In the genomic region with DNA sequence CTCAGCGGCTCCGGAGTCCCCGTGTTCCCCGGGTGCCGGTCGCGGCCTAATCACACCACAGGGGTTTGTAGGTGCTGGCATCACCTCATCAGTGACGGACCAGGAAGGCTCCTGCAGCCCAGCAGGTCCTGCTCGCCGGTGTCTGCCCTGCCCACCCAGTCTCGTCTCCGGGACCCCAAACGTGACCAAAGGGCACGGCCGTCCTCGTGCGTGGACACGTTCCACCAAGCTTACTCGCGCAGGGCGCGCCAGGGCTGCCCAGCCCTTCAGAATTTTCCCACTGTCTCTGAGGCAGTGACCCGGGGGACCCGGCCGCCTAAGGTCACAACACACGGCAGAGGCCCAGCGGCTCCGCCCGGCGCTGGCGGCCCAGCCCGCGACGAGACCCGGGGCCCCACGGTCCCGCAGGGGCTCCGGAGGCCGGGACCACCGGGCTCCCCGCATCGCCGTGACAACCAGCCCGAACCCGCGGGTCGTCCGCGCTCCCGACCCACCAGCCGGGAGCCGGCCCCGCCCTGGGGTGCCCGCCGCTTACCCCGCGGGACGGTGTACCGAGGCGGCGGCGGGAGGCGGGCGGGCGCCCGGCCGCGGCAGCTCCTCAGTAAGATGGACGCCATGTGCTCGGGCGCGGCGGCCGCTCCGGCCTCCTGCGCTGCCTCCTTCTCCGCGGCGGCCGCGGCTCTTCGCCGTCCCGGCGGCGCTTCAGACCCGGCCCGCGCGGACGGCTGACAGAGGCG, we compare ENCODE assay signal across 8 cellular contexts. TPM values are rescaled to one million over a fixed set of nuclear protein-coding genes. Genes with fewer than 3 reads are reported as not detected.
DNase-seq lines count a peak whose midpoint lies in the region; ATAC-seq and TF ChIP-seq lines count a peak whose summit lies in the region.

No MANE protein-coding gene starts in this region.

- DNase-seq in Calu3 (no peak), iPS DF 6.9 (ENCODE audit: low read depth, low spot score) (no peak), smooth muscle cell (lab: John Stamatoyannopoulos, UW; ENCODE audit: unreplicated experiment) (no peak), NCI-H526 (lab: John Stamatoyannopoulos, UW) (no peak), NCI-H2029 treated with DMSO at 0.1 percent for 48 hours (lab: John Stamatoyannopoulos, UW) (no peak)
- peak; percentile 39 for DNase-seq in activated naive CD8-positive, alpha-beta T cell treated with anti-CD3 and anti-CD28 coated beads for 36 hours

- H3K4me2 ChIP-seq in smooth muscle cell, result peak overlapping the region; percentile 91

- H2AFZ ChIP-seq in smooth muscle cell (ENCODE audit: low read depth), result peak overlapping the region; percentile 97

- CTCF ChIA-PET in Calu3 (lab: Charles Lee), result interaction anchor here (1.3 kb wide), 1 partner anchor 15 kb away, joined by 4 read pairs; the partner anchor contains the start of gene NSD2

- H3K27me3 ChIP-seq in iPS DF 6.9 (ENCODE audit: control insufficient read depth, insufficient read depth, low read length) (peaks cover 34% of the 10 kb centered on the region), smooth muscle cell (ENCODE audit: low read depth) (no peaks in the 10 kb centered on the region)

- H3K36me3 Mint-ChIP-seq in Calu3 (ENCODE audit: insufficient read depth, unreplicated experiment) (peaks cover 43% of the 10 kb centered on the region), IgD-negative memory B cell (no peaks in the 10 kb centered on the region)
- peaks cover 17% of the 10 kb centered on the region for H3K36me3 Mint-ChIP-seq in activated naive CD8-positive, alpha-beta T cell treated with anti-CD3 and anti-CD28 coated beads for 36 hours

- H3K4me1 Mint-ChIP-seq in Calu3 (ENCODE audit: low read depth, unreplicated experiment), result peaks cover 20% of the 10 kb centered on the region
- peaks cover 10 to 21% (median 19%) of the 10 kb centered on the region in 3 donors for H3K4me1 Mint-ChIP-seq in IgD-negative memory B cell
- peaks cover 36% of the 10 kb centered on the region for H3K4me1 Mint-ChIP-seq in activated naive CD8-positive, alpha-beta T cell treated with anti-CD3 and anti-CD28 coated beads for 36 hours

- peaks cover 28% of the 10 kb centered on the region for H4K20me1 ChIP-seq in smooth muscle cell (ENCODE audit: low read depth)

- peaks cover 44% of the 10 kb centered on the region for H3K79me2 ChIP-seq in smooth muscle cell (ENCODE audit: low read depth)

- intact Hi-C loops in Calu3 (cut with micrococcal nuclease; ENCODE audit: unreplicated experiment), result no loop called here

- no CpG with 5 or more reads among the region's 92 CpGs for WGBS in iPS DF 6.9 (ENCODE audit: insufficient coverage, insufficient read length)
- WGBS in smooth muscle cell (ENCODE audit: low lambda C conversion rate), result 2% methylated on average over 67 of the region's 92 CpGs

- H3K4me3 Mint-ChIP-seq in Calu3 (ENCODE audit: low read depth, unreplicated experiment), result peak overlapping the region; percentile 72
- peak overlapping the region; percentile 80 to 92 (median 86) for H3K4me3 Mint-ChIP-seq in IgD-negative memory B cell
- H3K4me3 Mint-ChIP-seq in activated naive CD8-positive, alpha-beta T cell treated with anti-CD3 and anti-CD28 coated beads for 36 hours, result peak overlapping the region; percentile 90

- no peak overlapping the region for H3K27ac ChIP-seq in iPS DF 6.9 (ENCODE audit: low read length)
- H3K27ac ChIP-seq in smooth muscle cell (ENCODE audit: low read depth), result peak overlapping the region; percentile 15

- H3K9me3 Mint-ChIP-seq in Calu3 (ENCODE audit: low read depth, unreplicated experiment) (no peaks in the 10 kb centered on the region), IgD-negative memory B cell (no peaks in the 10 kb centered on the region)
- H3K9me3 Mint-ChIP-seq in activated naive CD8-positive, alpha-beta T cell treated with anti-CD3 and anti-CD28 coated beads for 36 hours, result no peaks in the 10 kb centered on the region

- H3K27ac Mint-ChIP-seq in Calu3 (ENCODE audit: unreplicated experiment) (no peak overlapping the region), IgD-negative memory B cell (peak overlapping the region; percentile 45 to 92 (median 80))
- H3K27ac Mint-ChIP-seq in activated naive CD8-positive, alpha-beta T cell treated with anti-CD3 and anti-CD28 coated beads for 36 hours, result peak overlapping the region; percentile 56

- BruUV-seq in Calu3 (replicated peaks; lab: Mats Ljungman, UMichigan), result no TSS peak

- H3K4me1 ChIP-seq in iPS DF 6.9 (ENCODE audit: control insufficient read depth, insufficient read depth, low read length), result 0 out of 2 replicates have a peak, but pooled peaks cover 2% of the 10 kb centered on the region
- peaks cover 8% of the 10 kb centered on the region for H3K4me1 ChIP-seq in smooth muscle cell (ENCODE audit: low read depth)

- H3K36me3 ChIP-seq in iPS DF 6.9 (ENCODE audit: control insufficient read depth, insufficient read depth, low read length) (no peaks in the 10 kb centered on the region), smooth muscle cell (ENCODE audit: low read depth) (no peaks in the 10 kb centered on the region)

- H3F3A ChIP-seq in smooth muscle cell (ENCODE audit: low read depth), result no peaks in the 10 kb centered on the region

- ATAC-seq in GM21447 (IDR thresholded peaks at IDR 0.05; ENCODE audit: unreplicated experiment), result peak; percentile 21

- TF ChIP-seq CTCF in Calu3 (IDR thresholded peaks at IDR 0.05; ENCODE audit: unreplicated experiment), result no peak
- no peak for TF ChIP-seq CTCF in smooth muscle cell (IDR thresholded peaks at IDR 0.05; ENCODE audit: borderline replicate concordance, insufficient read depth, poor library complexity, severe bottlenecking)

- H3K9ac ChIP-seq in smooth muscle cell (ENCODE audit: low read depth), result peak overlapping the region; percentile 43

- no peaks in the 10 kb centered on the region for H3K9me3 ChIP-seq in iPS DF 6.9 (ENCODE audit: control insufficient read depth, insufficient read depth, low read length)
- no peaks in the 10 kb centered on the region for H3K9me3 ChIP-seq in smooth muscle cell (replicated peaks; ENCODE audit: low read depth)

- peak overlapping the region; percentile 78 for H3K4me3 ChIP-seq in iPS DF 6.9 (ENCODE audit: low read length)
- H3K4me3 ChIP-seq in smooth muscle cell, result peak overlapping the region; percentile 84

- H3K27me3 Mint-ChIP-seq in Calu3 (ENCODE audit: unreplicated experiment), result peaks cover 13% of the 10 kb centered on the region
- no peaks in the 10 kb centered on the region for H3K27me3 Mint-ChIP-seq in IgD-negative memory B cell
- no peaks in the 10 kb centered on the region for H3K27me3 Mint-ChIP-seq in activated naive CD8-positive, alpha-beta T cell treated with anti-CD3 and anti-CD28 coated beads for 36 hours

RNA-seq across cellular contexts. Expression of gene LETM1, which starts 0.5 kb away (rescaled TPM):
- total RNA-seq in Calu3 (2022) (47.2 and 56.7 TPM in 2 replicates), smooth muscle cell (17.1 and 17.4 TPM in 2 replicates)
- polyA plus RNA-seq in IgD-negative memory B cell (12.0 TPM), smooth muscle cell (15.3 and 16.2 TPM in 2 replicates)
- total RNA-seq in activated naive CD8-positive, alpha-beta T cell treated with anti-CD3 and anti-CD28 coated beads for 36 hours, result 10 to 100 TPM; 76.6 to 77.3 TPM

RNA-seq across cellular contexts. Expression of gene NSD2, which starts 15.7 kb away (rescaled TPM):
- total RNA-seq in Calu3 (2022) (96.0 and 104 TPM in 2 replicates), smooth muscle cell (15.0 and 15.9 TPM in 2 replicates)
- polyA plus RNA-seq in IgD-negative memory B cell (7.4 TPM), smooth muscle cell (13.0 and 19.9 TPM in 2 replicates)
- total RNA-seq in activated naive CD8-positive, alpha-beta T cell treated with anti-CD3 and anti-CD28 coated beads for 36 hours, result 100 to 1,000 TPM; 181 to 184 TPM
